ENCODE assay signal across 13 cellular contexts in the genomic region with DNA sequence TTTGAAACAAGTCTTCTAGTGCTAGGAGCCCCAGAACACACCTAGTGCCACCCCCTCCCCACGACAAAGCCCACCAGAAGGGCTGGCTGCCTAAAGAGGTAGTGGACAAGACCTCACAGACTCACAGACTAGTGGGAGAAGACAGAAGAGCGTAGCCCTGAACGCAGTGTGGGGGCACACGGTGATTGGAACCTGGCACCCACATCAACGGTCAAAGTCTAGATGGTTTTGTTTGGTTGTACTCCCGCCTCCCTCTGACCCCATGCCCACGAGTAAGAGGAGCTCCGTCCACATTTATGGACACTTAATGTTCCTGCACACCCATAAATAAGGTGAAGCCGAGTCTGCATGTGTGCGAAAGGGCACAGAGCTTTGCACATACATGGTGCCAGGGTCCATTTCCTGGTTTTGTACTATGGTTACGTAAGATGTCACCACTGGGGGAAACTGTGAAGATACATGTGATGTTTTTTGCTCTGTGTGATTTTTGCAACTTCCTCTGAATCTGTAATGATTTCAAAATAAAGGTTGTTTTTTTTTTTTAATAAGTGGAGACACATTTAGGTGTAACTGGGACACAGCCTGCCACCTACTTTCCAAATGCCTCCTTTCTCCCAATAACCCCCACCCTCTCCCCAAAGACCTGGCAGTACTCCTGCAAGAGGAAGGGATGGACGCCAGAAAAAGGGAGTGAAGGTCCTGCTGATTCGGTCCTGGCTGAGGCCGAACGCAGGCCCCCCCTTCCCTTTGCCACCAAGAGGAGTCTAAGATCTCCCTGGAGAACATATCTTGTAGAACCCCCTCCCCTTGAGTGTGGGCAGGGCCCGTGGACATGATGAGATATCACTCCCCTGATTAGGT.
DNase-seq lines count a peak whose midpoint lies in the region; ATAC-seq and TF ChIP-seq lines count a peak whose summit lies in the region.
"Had no signal": no experiment of that assay in that cellular context is flagged by ENCODE, and none has a peak within 500 bp of the region (broad histone marks: within the 10 kb centered on the region; RNA-seq: fewer than 3 reads in every experiment).

No MANE protein-coding gene starts in this region.

- ATAC-seq in stimulated activated naive B cell treated with anti-CD40 and anti-IgM and Interleukin-4, amounts not matched to agents 10 μg/mL and 1 μg/mL and 100 μg/mL, for 72 hours (replicated peaks), result no peak

- H2BK120ac ChIP-seq in trophoblast cell (ENCODE audit: insufficient read depth, low read length, poor library complexity), result no peak overlapping the region

- peaks cover 67 to 96% of the 10 kb centered on the region in 2 donors for H3K4me1 Mint-ChIP-seq in stimulated activated naive B cell treated with anti-CD40 and anti-IgM and Interleukin-4, amounts not matched to agents 10 μg/mL and 1 μg/mL and 100 μg/mL, for 72 hours

- H3K9ac ChIP-seq in SU-DHL-6 (ENCODE audit: low read length) (no peak overlapping the region), liver (ENCODE audit: low read depth in 1 of 2, low read length in 2 of 2) (peak overlapping the region in 1 of 2 donors; percentile 20), trophoblast cell (ENCODE audit: low read length) (no peak overlapping the region)

- no peaks in the 10 kb centered on the region for H3K27me3 ChIP-seq in SU-DHL-6 (ENCODE audit: low read length)
- H3K27me3 ChIP-seq in liver (ENCODE audit: control insufficient read depth in 4 of 4, insufficient read depth in 4 of 4, low read length in 3 of 4), result no peaks in the 10 kb centered on the region
- H3K27me3 ChIP-seq in trophoblast cell (ENCODE audit: insufficient read depth, low read length), result peaks cover 3% of the 10 kb centered on the region

- H3K14ac ChIP-seq in trophoblast cell (ENCODE audit: low read length), result no peak overlapping the region

- no peak overlapping the region for H4K8ac ChIP-seq in trophoblast cell (ENCODE audit: low read depth, low read length)

- no peaks in the 10 kb centered on the region for H4K20me1 ChIP-seq in SU-DHL-6 (ENCODE audit: low read depth, low read length)

- peaks cover 25 to 36% of the 10 kb centered on the region in 2 donors for H3K36me3 Mint-ChIP-seq in stimulated activated naive B cell treated with anti-CD40 and anti-IgM and Interleukin-4, amounts not matched to agents 10 μg/mL and 1 μg/mL and 100 μg/mL, for 72 hours

- no peaks in the 10 kb centered on the region for H3K9me2 ChIP-seq in SU-DHL-6 (replicated peaks; ENCODE audit: insufficient read depth, low read length)

- H3K9me3 ChIP-seq in SU-DHL-6 (ENCODE audit: insufficient read depth, low read length) (peaks cover 15% of the 10 kb centered on the region; the same call in 1 of the 2 replicates), liver (ENCODE audit: control insufficient read depth in 4 of 4, low read length in 3 of 4) (no peaks in the 10 kb centered on the region), trophoblast cell (ENCODE audit: insufficient read depth, low read depth, low read length) (peaks cover 3% of the 10 kb centered on the region)

- no peak overlapping the region for H3K4me2 ChIP-seq in SU-DHL-6 (ENCODE audit: low read depth, low read length, poor library complexity, severe bottlenecking)
- no peak overlapping the region for H3K4me2 ChIP-seq in trophoblast cell (ENCODE audit: low read length)

- peaks cover 39% of the 10 kb centered on the region for H3F3A ChIP-seq in SU-DHL-6 (ENCODE audit: insufficient read depth)

- no peak overlapping the region for H3K4ac ChIP-seq in trophoblast cell (ENCODE audit: low read depth, low read length)

- H3K4me3 ChIP-seq in SU-DHL-6 (ENCODE audit: insufficient read depth, low read length, poor library complexity, severe bottlenecking) (no peak overlapping the region), liver (ENCODE audit: low read depth in 1 of 3, low read length in 3 of 3) (no peak overlapping the region), trophoblast cell (ENCODE audit: low read depth, low read length) (no peak overlapping the region)

- H2AK5ac ChIP-seq in trophoblast cell (ENCODE audit: low read length), result no peak overlapping the region

- H2BK12ac ChIP-seq in trophoblast cell (ENCODE audit: low read length), result no peak overlapping the region

- peak; percentile 40 to 41 for TF ChIP-seq RAD21 in liver (IDR thresholded peaks at IDR 0.05)

- no peaks in the 10 kb centered on the region for H3K9me3 Mint-ChIP-seq in stimulated activated naive B cell treated with anti-CD40 and anti-IgM and Interleukin-4, amounts not matched to agents 10 μg/mL and 1 μg/mL and 100 μg/mL, for 72 hours

- no peak overlapping the region for H2AFZ ChIP-seq in SU-DHL-6 (ENCODE audit: low read depth, low read length, severe bottlenecking)
- no peak overlapping the region for H2AFZ ChIP-seq in trophoblast cell (ENCODE audit: insufficient read depth, low read length, poor library complexity)

- peak overlapping the region; percentile 12; the same call in 1 of the 2 replicates for H3K27ac ChIP-seq in SU-DHL-6 (ENCODE audit: low read depth, low read length)
- peak overlapping the region; percentile 91 to 92 for H3K27ac ChIP-seq in liver (ENCODE audit: low read depth in 1 of 2, low read length in 2 of 2)
- H3K27ac ChIP-seq in trophoblast cell (ENCODE audit: low read depth, low read length), result no peak overlapping the region
- H3K27ac ChIP-seq: 22Rv1 had no signal

- no peak overlapping the region for H2BK5ac ChIP-seq in trophoblast cell (ENCODE audit: low read depth, low read length, poor library complexity)

- no peaks in the 10 kb centered on the region for H3K79me2 ChIP-seq in SU-DHL-6 (ENCODE audit: insufficient read depth, low read length)
- H3K79me2 ChIP-seq in trophoblast cell (ENCODE audit: control insufficient read depth, insufficient read depth, low read length, poor library complexity), result no peaks in the 10 kb centered on the region

- H4K12ac ChIP-seq in trophoblast cell (ENCODE audit: low read depth, low read length), result no peak overlapping the region

- H3K27ac Mint-ChIP-seq in stimulated activated naive B cell treated with anti-CD40 and anti-IgM and Interleukin-4, amounts not matched to agents 10 μg/mL and 1 μg/mL and 100 μg/mL, for 72 hours, result peak overlapping the region; percentile 92
- H3K27ac Mint-ChIP-seq: nephron had no signal

- no peak overlapping the region for H4K91ac ChIP-seq in trophoblast cell (ENCODE audit: low read depth, low read length)

- H3K4me3 Mint-ChIP-seq in stimulated activated naive B cell treated with anti-CD40 and anti-IgM and Interleukin-4, amounts not matched to agents 10 μg/mL and 1 μg/mL and 100 μg/mL, for 72 hours, result peak overlapping the region in 1 of 2 donors; percentile 53
- H3K4me3 Mint-ChIP-seq: nephron had no signal

- H3K36me3 ChIP-seq in SU-DHL-6 (ENCODE audit: low read length) (no peaks in the 10 kb centered on the region; the same call in 1 of the 2 replicates), liver (ENCODE audit: control insufficient read depth in 4 of 4, insufficient read depth in 3 of 4, low read depth in 1 of 4, low read length in 3 of 4) (no peaks in the 10 kb centered on the region), trophoblast cell (ENCODE audit: control insufficient read depth in 1 of 2, insufficient read depth in 2 of 2, low read length in 2 of 2) (no peaks in the 10 kb centered on the region)

- peak; percentile 35 for DNase-seq in NK-92 treated with Interleukin-12 subunit alpha and Interleukin-12 subunit beta, amount 100 ng/mL, for 24 hours (lab: John Stamatoyannopoulos, UW)
- DNase-seq in NK-92 (lab: John Stamatoyannopoulos, UW; ENCODE audit: unreplicated experiment), result no peak
- no peak for DNase-seq in stimulated activated naive B cell treated with anti-CD40 and anti-IgM and Interleukin-4, amounts not matched to agents 10 μg/mL and 1 μg/mL and 100 μg/mL, for 72 hours
- DNase-seq in AG08396 (ENCODE audit: low spot score), result no peak
- no peak for DNase-seq in trophoblast cell
- no peak for DNase-seq in activated CD4-positive, alpha-beta T cell treated with anti-CD3 and anti-CD28 coated beads for 48 hours
- DNase-seq: activated CD4-positive, alpha-beta T cell treated with anti-CD3 and anti-CD28 coated beads for 1 hour; DMS79 treated with DMSO at 0.1 percent for 48 hours; NCI-H2029 had no signal

- H3K23ac ChIP-seq in trophoblast cell (ENCODE audit: low read length), result no peak overlapping the region

- WGBS in liver, result 27% methylated on average over 16 of the region's 16 CpGs
- WGBS in trophoblast cell (ENCODE audit: extremely low coverage, insufficient coverage, insufficient read length), result no CpG with 5 or more reads among the region's 16 CpGs

- H3K27me3 Mint-ChIP-seq in stimulated activated naive B cell treated with anti-CD40 and anti-IgM and Interleukin-4, amounts not matched to agents 10 μg/mL and 1 μg/mL and 100 μg/mL, for 72 hours, result no peaks in the 10 kb centered on the region

- peaks cover 20 to 72% (median 46%) of the 10 kb centered on the region in 4 donors for H3K4me1 ChIP-seq in liver (ENCODE audit: control insufficient read depth in 4 of 4, insufficient read depth in 4 of 4, low read length in 3 of 4)
- peaks cover 0 to 5% of the 10 kb centered on the region in 2 experiments for H3K4me1 ChIP-seq in trophoblast cell (ENCODE audit: control insufficient read depth in 1 of 2, insufficient read depth in 2 of 2, low read length in 2 of 2)

- no peaks in the 10 kb centered on the region for H3K79me1 ChIP-seq in trophoblast cell (ENCODE audit: low read length)

- TF ChIP-seq CTCF in SU-DHL-6 (IDR thresholded peaks at IDR 0.05; ENCODE audit: insufficient read depth, low read length, poor library complexity, severe bottlenecking) (no peak), liver (IDR thresholded peaks at IDR 0.05; ENCODE audit: low read depth, low read length, missing input control) (no peak)

- no peak overlapping the region for H3K18ac ChIP-seq in trophoblast cell (ENCODE audit: low read length)

TF ChIP-seq in liver, 16 proteins besides CTCF, POLR2A, EP300 and RAD21 (continues in another document):
- TF ChIP-seq GABPA (IDR thresholded peaks at IDR 0.05 in 1 of 2, conservative IDR thresholded peaks at IDR 0.05 in 1 of 2) (peak; percentile 53 to 83), FOXA1 (IDR thresholded peaks at IDR 0.05) (peak; percentile 78)
